Comparison of ENCODE assay signal across 8 cellular contexts in genomic region chr1:30977105-30977504, GRCh38.
A peak's percentile ranks its signal among the peaks of the same experiment; 100 is the strongest.
DNase-seq lines count a peak whose midpoint lies in the region; ATAC-seq, FAIRE-seq and TF ChIP-seq lines count a peak whose summit lies in the region.

No MANE protein-coding gene starts in this region.

- H3K27ac Mint-ChIP-seq in activated naive CD4-positive, alpha-beta T cell treated with anti-CD3 and anti-CD28 coated beads, Interleukin-2, amount 50 U/mL, for 24 hours = peak overlapping the region; percentile 67
- peak overlapping the region; percentile 90 to 91 for H3K27ac Mint-ChIP-seq in stimulated activated naive CD8-positive, alpha-beta T cell treated with anti-CD3 and anti-CD28 coated beads, Interleukin-15, amount 100 ng/mL, for 72 hours

- no peaks in the 10 kb centered on the region for H3K9me3 Mint-ChIP-seq in activated naive CD4-positive, alpha-beta T cell treated with anti-CD3 and anti-CD28 coated beads, Interleukin-2, amount 50 U/mL, for 24 hours
- H3K9me3 Mint-ChIP-seq in stimulated activated naive CD8-positive, alpha-beta T cell treated with anti-CD3 and anti-CD28 coated beads, Interleukin-15, amount 100 ng/mL, for 72 hours = no peaks in the 10 kb centered on the region

- H3K4me1 Mint-ChIP-seq in activated naive CD4-positive, alpha-beta T cell treated with anti-CD3 and anti-CD28 coated beads, Interleukin-2, amount 50 U/mL, for 24 hours = peaks cover 55% of the 10 kb centered on the region
- peaks cover 44% of the 10 kb centered on the region for H3K4me1 Mint-ChIP-seq in stimulated activated naive CD8-positive, alpha-beta T cell treated with anti-CD3 and anti-CD28 coated beads, Interleukin-15, amount 100 ng/mL, for 72 hours

- no peak overlapping the region for H3K4me3 ChIP-seq in fibroblast of villous mesenchyme (ENCODE audit: low read depth, low read length)

- H3K4me3 Mint-ChIP-seq in activated naive CD4-positive, alpha-beta T cell treated with anti-CD3 and anti-CD28 coated beads, Interleukin-2, amount 50 U/mL, for 24 hours = no peak overlapping the region
- peak overlapping the region in 1 of 2 donors; percentile 5 for H3K4me3 Mint-ChIP-seq in stimulated activated naive CD8-positive, alpha-beta T cell treated with anti-CD3 and anti-CD28 coated beads, Interleukin-15, amount 100 ng/mL, for 72 hours

- peaks cover 18% of the 10 kb centered on the region for H3K36me3 Mint-ChIP-seq in activated naive CD4-positive, alpha-beta T cell treated with anti-CD3 and anti-CD28 coated beads, Interleukin-2, amount 50 U/mL, for 24 hours

- H3K27me3 Mint-ChIP-seq in activated naive CD4-positive, alpha-beta T cell treated with anti-CD3 and anti-CD28 coated beads, Interleukin-2, amount 50 U/mL, for 24 hours = no peaks in the 10 kb centered on the region
- H3K27me3 Mint-ChIP-seq in stimulated activated naive CD8-positive, alpha-beta T cell treated with anti-CD3 and anti-CD28 coated beads, Interleukin-15, amount 100 ng/mL, for 72 hours = no peaks in the 10 kb centered on the region

- DNase-seq in activated naive CD4-positive, alpha-beta T cell treated with Interleukin-2 at 50 U/mL for 16 hours = no peak
- DNase-seq in RKO (ENCODE audit: low spot score) (peak; percentile 14), fibroblast of villous mesenchyme (ENCODE audit: low read depth) (peak; percentile 73), NCI-H446 treated with DMSO at 0.1 percent for 48 hours (lab: John Stamatoyannopoulos, UW) (no peak), frontal cortex (ENCODE audit: low spot score in 2 of 2) (no peak)
- DNase-seq in stimulated activated naive CD8-positive, alpha-beta T cell treated with anti-CD3 and anti-CD28 coated beads, Interleukin-15, amount 100 ng/mL, for 72 hours = no peak
- DNase-seq in activated CD4-positive, alpha-beta T cell treated with anti-CD3 and anti-CD28 coated beads for 1 hour = no peak

- TF ChIP-seq CTCF in fibroblast of villous mesenchyme (IDR thresholded peaks at IDR 0.05; ENCODE audit: insufficient read depth, low read depth, low read length) = peak; percentile 34

- peak; percentile 46 for ATAC-seq in stimulated activated naive CD8-positive, alpha-beta T cell treated with anti-CD3 and anti-CD28 coated beads, Interleukin-15, amount 100 ng/mL, for 72 hours

- no peak for FAIRE-seq in frontal cortex (lab: Jason Lieb, UNC)

Comparison
In these comparisons a context has a peak if more than half of its experiments do, and no peak if none do; other contexts are left out.
1. DNase-seq: peak in RKO (single experiment) and fibroblast of villous mesenchyme (single experiment); none in activated naive CD4-positive, alpha-beta T cell treated with Interleukin-2 at 50 U/mL for 16 hours (single experiment), stimulated activated naive CD8-positive, alpha-beta T cell treated with anti-CD3 and anti-CD28 coated beads, Interleukin-15, amount 100 ng/mL, for 72 hours (0 of 2), activated CD4-positive, alpha-beta T cell treated with anti-CD3 and anti-CD28 coated beads for 1 hour (single experiment), NCI-H446 treated with DMSO at 0.1 percent for 48 hours (single experiment) and frontal cortex (0 of 2).